20 cellular contexts compared by ENCODE assay signal in genomic region chr15:69951511-69952209, GRCh38.
DNase-seq lines count a peak whose midpoint lies in the region; ATAC-seq, FAIRE-seq and TF ChIP-seq lines count a peak whose summit lies in the region.
"Had no signal": no experiment of that assay in that cellular context is flagged by ENCODE, and none has a peak within 500 bp of the region (broad histone marks: within the 10 kb centered on the region; RNA-seq: fewer than 3 reads in every experiment).

No MANE protein-coding gene starts in this region.

- H4K8ac ChIP-seq in mesenchymal stem cell (ENCODE audit: low read length) = no peak overlapping the region

- H3K9me3 ChIP-seq in Loucy (ENCODE audit: insufficient read depth, low read depth, low read length) (no peaks in the 10 kb centered on the region), RWPE2 (ENCODE audit: severe bottlenecking) (no peaks in the 10 kb centered on the region), mesenchymal stem cell (ENCODE audit: control insufficient read depth, low read length) (no peaks in the 10 kb centered on the region)
- H3K9me3 ChIP-seq: thoracic aorta had no signal

- no peak overlapping the region for H3K27ac ChIP-seq in RWPE2 (ENCODE audit: poor library complexity, severe bottlenecking)
- H3K27ac ChIP-seq in mesenchymal stem cell (ENCODE audit: low read length, poor library complexity, severe bottlenecking) = no peak overlapping the region
- H3K27ac ChIP-seq: thoracic aorta had no signal

- H3K4me3 ChIP-seq in Loucy (ENCODE audit: low read length, poor library complexity, severe bottlenecking) (no peak overlapping the region), RWPE2 (ENCODE audit: severe bottlenecking) (no peak overlapping the region), mesenchymal stem cell (ENCODE audit: insufficient read depth in 1 of 2, low read depth in 1 of 2, low read length in 2 of 2) (no peak overlapping the region)
- H3K4me3 ChIP-seq: thoracic aorta had no signal

- H3K36me3 ChIP-seq in Loucy (ENCODE audit: insufficient read depth, low read length) (no peaks in the 10 kb centered on the region), RWPE2 (ENCODE audit: low read depth) (no peaks in the 10 kb centered on the region), mesenchymal stem cell (ENCODE audit: control insufficient read depth in 1 of 2, insufficient read depth in 2 of 2, low read depth in 1 of 2, low read length in 2 of 2) (no peaks in the 10 kb centered on the region)
- H3K36me3 ChIP-seq: thoracic aorta had no signal

- no peaks in the 10 kb centered on the region for H3K9me2 ChIP-seq in Loucy (replicated peaks; ENCODE audit: low read depth, low read length)

- no peak overlapping the region for H3K4ac ChIP-seq in mesenchymal stem cell (ENCODE audit: low read depth in 1 of 2, low read length in 2 of 2)

- H2BK12ac ChIP-seq in mesenchymal stem cell (ENCODE audit: low read length in 2 of 2) = no peak overlapping the region

- no peaks in the 10 kb centered on the region for H3K4me1 ChIP-seq in Loucy (ENCODE audit: insufficient read depth, low read length, poor library complexity, severe bottlenecking)
- no peaks in the 10 kb centered on the region for H3K4me1 ChIP-seq in RWPE2 (ENCODE audit: insufficient read depth, poor library complexity, severe bottlenecking)
- H3K4me1 ChIP-seq in mesenchymal stem cell (ENCODE audit: control insufficient read depth, insufficient read depth, low read depth, low read length) = no peaks in the 10 kb centered on the region

- no peak overlapping the region for H2BK15ac ChIP-seq in mesenchymal stem cell (ENCODE audit: low read depth, poor library complexity, severe bottlenecking)

- TF ChIP-seq POLR2A in GM12892 (IDR thresholded peaks at IDR 0.05; ENCODE audit: low read depth, low read length) = no peak

- no peak overlapping the region for H3K14ac ChIP-seq in mesenchymal stem cell (ENCODE audit: low read length in 2 of 2)

- H2BK5ac ChIP-seq in mesenchymal stem cell (ENCODE audit: low read depth, low read length, poor library complexity, severe bottlenecking) = no peak overlapping the region

- H4K91ac ChIP-seq in mesenchymal stem cell (ENCODE audit: low read length) = no peak overlapping the region

- H3K79me1 ChIP-seq in mesenchymal stem cell (replicated peaks; ENCODE audit: low read length, poor library complexity, severe bottlenecking) = no peaks in the 10 kb centered on the region

- H3K79me2 ChIP-seq in Loucy (ENCODE audit: insufficient read depth, low read length) = no peaks in the 10 kb centered on the region

- ATAC-seq in RWPE2 (ENCODE audit: low read depth) = 0 out of 3 replicates have a peak, but pooled peaks have one; percentile 31
- ATAC-seq: activated CD8-positive, alpha-beta T cell treated with anti-CD3 and anti-CD28 coated beads for 36 hours; effector memory CD8-positive, alpha-beta T cell had no signal

- H3K9ac ChIP-seq in Loucy (ENCODE audit: low read depth, low read length, poor library complexity, severe bottlenecking) (no peak overlapping the region), mesenchymal stem cell (ENCODE audit: low read length) (no peak overlapping the region)

- H3K4me2 ChIP-seq in Loucy (ENCODE audit: low read depth, low read length, poor library complexity, severe bottlenecking) (no peak overlapping the region), mesenchymal stem cell (ENCODE audit: low read length, poor library complexity, severe bottlenecking) (no peak overlapping the region)

- WGBS in mesenchymal stem cell = 83% methylated on average over 3 of the region's 4 CpGs

- no peaks in the 10 kb centered on the region for H4K20me1 ChIP-seq in Loucy (ENCODE audit: insufficient read depth, low read length, poor library complexity, severe bottlenecking)

- 0 out of 2 replicates have a peak, but pooled peaks have one; percentile 9 for TF ChIP-seq CTCF in Loucy (conservative IDR thresholded peaks at IDR 0.05; ENCODE audit: low read length)
- TF ChIP-seq CTCF in RWPE2 (IDR thresholded peaks at IDR 0.05; ENCODE audit: poor library complexity, severe bottlenecking) = no peak

- no peak overlapping the region for H3K23ac ChIP-seq in mesenchymal stem cell (ENCODE audit: low read length in 2 of 2)

- no peak overlapping the region for H3K18ac ChIP-seq in mesenchymal stem cell (ENCODE audit: low read depth in 1 of 2, low read length in 2 of 2)

- DNase-seq in ELR (ENCODE audit: low read depth) (peak; percentile 13), RWPE2 (ENCODE audit: low spot score) (no peak), mesenchymal stem cell (peak; percentile 53), OCI-M2 (lab: John Stamatoyannopoulos, UW; ENCODE audit: unreplicated experiment) (no peak), GM12892 (ENCODE audit: insufficient read length) (no peak), NCI-H446 (lab: John Stamatoyannopoulos, UW) (no peak)
- DNase-seq: activated CD8-positive, alpha-beta T cell treated with anti-CD3 and anti-CD28 coated beads for 36 hours; activated naive CD8-positive, alpha-beta T cell treated with anti-CD3 and anti-CD28 coated beads, Interleukin-2, amount 10 ng/mL, durations not matched to agents 7 days and 5 days; caudate nucleus; CD4-positive, alpha-beta T cell; effector memory CD8-positive, alpha-beta T cell; foreskin melanocyte; NCI-H1694; NCI-H524 treated with DMSO at 0.1 percent for 48 hours; occipital lobe; RPMI8226; stimulated activated CD4-positive, alpha-beta T cell treated with anti-CD3 and anti-CD28 coated beads, Interleukin-4, amount 100 ng/mL, for 24 hours; stimulated activated CD8-positive, alpha-beta memory T cell treated with anti-CD3 and anti-CD28 coated beads, Interleukin-4, amount 100 ng/mL, for 48 hours had no signal

- H2AFZ ChIP-seq in Loucy (ENCODE audit: low read length) = no peak overlapping the region
- no peak overlapping the region for H2AFZ ChIP-seq in mesenchymal stem cell (ENCODE audit: low read depth, low read length)

- H2BK120ac ChIP-seq in mesenchymal stem cell (ENCODE audit: low read depth, low read length) = no peak overlapping the region

- no peak for FAIRE-seq in GM12892 (lab: Jason Lieb, UNC)

- no peaks in the 10 kb centered on the region for H3K27me3 ChIP-seq in Loucy (ENCODE audit: insufficient read depth, low read length, poor library complexity, severe bottlenecking)
- H3K27me3 ChIP-seq in RWPE2 (ENCODE audit: insufficient read depth, poor library complexity, severe bottlenecking) = peaks cover 6% of the 10 kb centered on the region
- peaks cover 33 to 48% of the 10 kb centered on the region in 2 experiments for H3K27me3 ChIP-seq in mesenchymal stem cell (ENCODE audit: control insufficient read depth in 1 of 2, insufficient read depth in 1 of 2, low read length in 2 of 2)

- no peaks in the 10 kb centered on the region for H3F3A ChIP-seq in Loucy (ENCODE audit: low read depth)

- no peak overlapping the region for H2AK5ac ChIP-seq in mesenchymal stem cell (ENCODE audit: low read length, severe bottlenecking)

Comparison
In these comparisons a context has a peak if more than half of its experiments do, and no peak if none do; other contexts are left out.
1. DNase-seq: peak in ELR (single experiment) and mesenchymal stem cell (single experiment); none in RWPE2 (single experiment), OCI-M2 (single experiment), GM12892 (single experiment) and NCI-H446 (0 of 2).